In the genomic region with DNA sequence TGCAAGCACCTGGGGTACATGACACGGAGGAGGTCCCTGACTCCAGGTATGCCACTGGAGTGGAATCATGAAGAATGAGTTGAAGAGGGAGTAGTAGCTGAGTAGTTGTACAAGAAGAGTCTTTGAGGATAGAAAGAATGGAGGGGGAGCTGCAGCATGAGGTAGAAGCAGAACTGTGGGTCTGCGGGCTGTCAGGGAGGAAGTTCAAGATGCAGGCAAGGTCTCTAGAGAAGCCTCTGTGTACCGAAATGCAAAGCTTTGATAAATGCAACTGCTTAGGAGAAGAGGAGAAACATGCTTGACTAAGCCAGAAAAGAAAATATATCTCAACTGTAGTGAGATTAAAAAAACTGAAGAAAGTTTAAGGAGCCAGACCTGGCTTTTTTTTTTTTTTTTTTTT, we compare ENCODE assay signal across 28 cellular contexts.
"Had no signal": no experiment of that assay in that cellular context is flagged by ENCODE, and none has a peak within 500 bp of the region (broad histone marks: within the 10 kb centered on the region; RNA-seq: fewer than 3 reads in every experiment).

No MANE protein-coding gene starts in this region.

- H3K4me1 ChIP-seq: gastroesophageal sphincter, parathyroid adenoma, psoas muscle, sigmoid colon, upper lobe of left lung, vagina had no signal

- H3K4me3 ChIP-seq: gastroesophageal sphincter, hepatocyte, psoas muscle, sigmoid colon, upper lobe of left lung, vagina had no signal

- H3K9me3 ChIP-seq: gastroesophageal sphincter, psoas muscle, upper lobe of left lung, vagina had no signal

- H2AFZ ChIP-seq: hepatocyte, parathyroid adenoma had no signal

- H3K27ac Mint-ChIP-seq: activated naive CD4-positive, alpha-beta T cell treated with anti-CD3 and anti-CD28 coated beads for 36 hours; effector memory CD8-positive, alpha-beta T cell; stimulated activated effector memory CD8-positive, alpha-beta T cell treated with anti-CD3 and anti-CD28 coated beads, Interleukin-12 subunit alpha, Interleukin-12 subunit beta, amount 100 ng/mL, for 72 hours; stimulated activated naive CD8-positive, alpha-beta T cell treated with anti-CD3 and anti-CD28 coated beads, Interleukin-15, Interleukin-2, amounts not matched to agents 100 ng/mL and 50 ng/mL, for 24 hours had no signal

- H3K79me2 ChIP-seq: hepatocyte, parathyroid adenoma had no signal

- DNase-seq: activated CD4-positive, alpha-beta T cell treated with anti-CD3 and anti-CD28 coated beads for 48 hours; activated CD4-positive, alpha-beta T cell treated with anti-CD3 and anti-CD28 coated beads, Interleukin-2, amount 50 U/mL, for 48 hours; activated CD8-positive, alpha-beta memory T cell treated with anti-CD3 and anti-CD28 coated beads for 24 hours; activated effector memory CD4-positive, alpha-beta T cell treated with anti-CD3 and anti-CD28 coated beads, Interleukin-2, amount 50 U/mL, for 16 hours; activated naive CD4-positive, alpha-beta T cell treated with anti-CD3 and anti-CD28 coated beads for 36 hours; amniotic stem cell; brain microvascular endothelial cell; cortex of kidney; effector memory CD8-positive, alpha-beta T cell; erythroblast; left cardiac atrium; mammary epithelial cell; psoas muscle; sigmoid colon; small intestine; stimulated activated CD4-positive, alpha-beta T cell treated with anti-CD3 and anti-CD28 coated beads, Interleukin-4, amount 100 ng/mL, for 24 hours; T-helper 9 cell; upper lobe of left lung; WERI-Rb-1 had no signal

- H3K36me3 ChIP-seq: brain microvascular endothelial cell, vagina, WERI-Rb-1 had no signal

- H3K27me3 ChIP-seq: brain microvascular endothelial cell, gastroesophageal sphincter, hepatocyte, sigmoid colon, upper lobe of left lung, vagina had no signal

- H3K4me2 ChIP-seq: hepatocyte had no signal

- H3K27ac ChIP-seq: brain microvascular endothelial cell, gastroesophageal sphincter, hepatocyte, parathyroid adenoma, psoas muscle, sigmoid colon, upper lobe of left lung, vagina, WERI-Rb-1 had no signal

- H3K36me3 Mint-ChIP-seq: stimulated activated effector memory CD8-positive, alpha-beta T cell treated with anti-CD3 and anti-CD28 coated beads, Interleukin-12 subunit alpha, Interleukin-12 subunit beta, amount 100 ng/mL, for 72 hours had no signal

- H3K27me3 Mint-ChIP-seq: effector memory CD8-positive, alpha-beta T cell; stimulated activated naive CD8-positive, alpha-beta T cell treated with anti-CD3 and anti-CD28 coated beads, Interleukin-15, Interleukin-2, amounts not matched to agents 100 ng/mL and 50 ng/mL, for 24 hours had no signal

- FAIRE-seq: astrocyte, keratinocyte, small intestine had no signal

- H3K4me3 Mint-ChIP-seq: activated naive CD4-positive, alpha-beta T cell treated with anti-CD3 and anti-CD28 coated beads for 36 hours; effector memory CD8-positive, alpha-beta T cell; stimulated activated effector memory CD8-positive, alpha-beta T cell treated with anti-CD3 and anti-CD28 coated beads, Interleukin-12 subunit alpha, Interleukin-12 subunit beta, amount 100 ng/mL, for 72 hours; stimulated activated naive CD8-positive, alpha-beta T cell treated with anti-CD3 and anti-CD28 coated beads, Interleukin-15, Interleukin-2, amounts not matched to agents 100 ng/mL and 50 ng/mL, for 24 hours had no signal

- ATAC-seq: activated CD4-positive, CD25-positive, alpha-beta regulatory T cell treated with anti-CD3 and anti-CD28 coated beads, Interleukin-2, amount 50 U/mL, for 24 hours; effector memory CD8-positive, alpha-beta T cell; gastroesophageal sphincter; left cardiac atrium; psoas muscle; stimulated activated effector memory CD8-positive, alpha-beta T cell treated with anti-CD3 and anti-CD28 coated beads, Interleukin-12 subunit alpha, Interleukin-12 subunit beta, amount 100 ng/mL, for 72 hours had no signal

- H3K4me1 Mint-ChIP-seq: stimulated activated effector memory CD8-positive, alpha-beta T cell treated with anti-CD3 and anti-CD28 coated beads, Interleukin-12 subunit alpha, Interleukin-12 subunit beta, amount 100 ng/mL, for 72 hours had no signal
